ENCODE assay signal across 36 cellular contexts in the genomic region with DNA sequence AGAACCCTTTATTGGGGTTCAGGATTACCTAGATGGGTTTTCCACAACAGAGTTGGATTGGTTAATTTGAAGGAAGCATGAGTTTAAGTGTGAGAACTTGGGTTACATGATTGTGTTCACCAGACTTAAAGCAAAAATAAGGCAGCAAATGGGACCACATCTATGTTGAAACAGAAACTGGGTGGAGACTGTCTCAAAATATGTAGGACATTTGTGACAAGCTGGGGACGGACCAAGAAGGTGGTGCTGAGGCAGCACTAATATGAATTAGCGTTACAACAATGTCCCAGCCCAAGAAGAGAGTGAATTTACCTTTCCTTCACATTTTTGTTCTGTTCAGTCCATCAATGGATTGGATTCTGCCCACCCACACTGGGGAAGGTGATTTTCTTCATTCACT. TPM values are rescaled to one million over a fixed set of nuclear protein-coding genes. Genes with fewer than 3 reads are reported as not detected.
"Had no signal": no experiment of that assay in that cellular context is flagged by ENCODE, and none has a peak within 500 bp of the region (broad histone marks: within the 10 kb centered on the region; RNA-seq: fewer than 3 reads in every experiment).

No MANE protein-coding gene starts in this region.

- DNase-seq: Karpas-422, NCI-H1048, NCI-H1092 treated with DMSO at 0.1 percent for 48 hours, NCI-H1105 treated with DMSO at 0.1 percent for 48 hours, NCI-H1417, NCI-H1436, NCI-H146, NCI-H1694, NCI-H187, NCI-H1930, NCI-H2029 treated with DMSO at 0.1 percent for 48 hours, NCI-H2081 treated with DMSO at 0.1 percent for 48 hours, NCI-H2107, NCI-H2171, NCI-H226, NCI-H446 treated with DMSO at 0.1 percent for 48 hours, NCI-H510A, NCI-H524, NCI-H69, NCI-H748 treated with DMSO at 0.1 percent for 48 hours, NCI-H82, PC-9, SHP77, SIG-M5, SJCRH30, T-cell had no signal

- H3K4me1 ChIP-seq: SJCRH30 had no signal

- H3K27me3 ChIP-seq: SJCRH30 had no signal

- H3K4me3 ChIP-seq: PC-9, SJCRH30, SK-N-MC had no signal

- H3K9me3 ChIP-seq: SJCRH30 had no signal

- ATAC-seq: Panc1, Right ventricle myocardium inferior, SK-N-SH treated with all-trans-retinoic acid at 6 μM for 48 hours, T-cell had no signal

- H3K36me3 ChIP-seq: SJCRH30 had no signal

- H2AFZ ChIP-seq: PC-9 had no signal

- H3K4me2 ChIP-seq: PC-9 had no signal

- H3K27ac ChIP-seq: PC-9, RWPE1, SJCRH30, SK-N-MC had no signal

RNA-seq across cellular contexts. Expression of a gene that starts 0.9 kb away (rescaled TPM):
- total RNA-seq: LHCN-M2, MCF 10A, OCI-LY7, PC-9, Right ventricle myocardium inferior, RPMI7951, SJCRH30, SK-MEL-5, T-cell had no signal
